Comparison of ENCODE assay signal across 18 cellular contexts in the genomic region with DNA sequence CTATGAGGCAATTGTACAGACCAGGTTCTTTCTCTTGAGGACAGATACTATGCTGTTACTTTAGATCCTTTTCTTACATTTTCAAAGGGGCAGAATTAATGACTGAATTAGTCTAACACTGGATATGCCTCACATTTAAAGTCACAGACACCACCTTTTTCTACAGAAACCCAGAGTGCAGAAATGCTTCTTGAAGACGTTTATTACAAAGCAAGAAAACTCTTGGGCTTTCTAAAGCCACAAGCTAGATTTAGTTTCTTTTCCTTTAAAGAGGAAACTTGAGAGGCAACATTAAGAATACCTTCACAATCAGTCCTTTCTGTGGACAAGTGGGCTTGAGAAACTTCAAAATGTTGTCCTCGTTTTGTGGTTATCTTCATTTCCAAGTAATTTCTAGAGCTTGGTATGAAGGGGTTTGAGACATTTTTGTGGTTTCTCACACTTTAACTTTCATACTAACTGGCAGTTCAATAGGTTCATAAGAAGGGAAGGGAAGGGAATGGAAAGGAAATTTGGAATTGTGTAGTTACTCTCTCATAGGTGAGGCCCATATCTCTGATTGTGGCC.
"Had no signal": no experiment of that assay in that cellular context is flagged by ENCODE, and none has a peak within 500 bp of the region (broad histone marks: within the 10 kb centered on the region; RNA-seq: fewer than 3 reads in every experiment).

No MANE protein-coding gene starts in this region.

- H3K27me3 Mint-ChIP-seq: activated CD4-positive, alpha-beta T cell treated with anti-CD3 and anti-CD28 coated beads, Interleukin-2, amount 10 ng/mL, durations not matched to agents 7 days and 5 days; dendritic cell treated with granulocyte-macrophage colony-stimulating factor and Interleukin-4, amounts not matched to agents 40 ng/mL and 50 ng/mL, for 4 days had no signal

- FAIRE-seq: bronchial epithelial cell had no signal

- H3K9me3 ChIP-seq: sigmoid colon, thyroid gland had no signal

- H3K4me3 ChIP-seq: sigmoid colon, thyroid gland had no signal

- H3K4me3 Mint-ChIP-seq: activated CD4-positive, alpha-beta T cell treated with anti-CD3 and anti-CD28 coated beads, Interleukin-2, amount 10 ng/mL, durations not matched to agents 7 days and 5 days; activated CD8-positive, alpha-beta T cell treated with anti-CD3 and anti-CD28 coated beads, Interleukin-2, amount 10 ng/mL, durations not matched to agents 7 days and 5 days; activated naive CD4-positive, alpha-beta T cell treated with anti-CD3 and anti-CD28 coated beads for 36 hours; activated T-cell treated with anti-CD3 and anti-CD28 coated beads, Interleukin-2, amount 50 U/mL, for 4 hours; dendritic cell treated with granulocyte-macrophage colony-stimulating factor and Interleukin-4, amounts not matched to agents 40 ng/mL and 50 ng/mL, for 4 days; mesothelial cell of epicardium; nephron; T-helper 1 cell treated with Interleukin-12 subunit alpha and Interleukin-12 subunit beta and Interleukin-4 antibody, amounts not matched to agents 30 μg/mL and 1 μg/mL, for 36 hours had no signal

- H3K9me3 Mint-ChIP-seq: activated CD4-positive, alpha-beta T cell treated with anti-CD3 and anti-CD28 coated beads, Interleukin-2, amount 10 ng/mL, durations not matched to agents 7 days and 5 days; activated naive CD4-positive, alpha-beta T cell treated with anti-CD3 and anti-CD28 coated beads for 36 hours; dendritic cell treated with granulocyte-macrophage colony-stimulating factor and Interleukin-4, amounts not matched to agents 40 ng/mL and 50 ng/mL, for 4 days had no signal

- H3K4me1 ChIP-seq: sigmoid colon had no signal

- H3K27me3 ChIP-seq: sigmoid colon, thyroid gland had no signal

- DNase-seq: activated CD4-positive, alpha-beta T cell treated with anti-CD3 and anti-CD28 coated beads, Interleukin-2, amount 10 ng/mL, durations not matched to agents 7 days and 5 days; activated CD8-positive, alpha-beta T cell treated with anti-CD3 and anti-CD28 coated beads, Interleukin-2, amount 10 ng/mL, durations not matched to agents 7 days and 5 days; activated naive CD4-positive, alpha-beta T cell treated with anti-CD3 and anti-CD28 coated beads for 36 hours; activated T-cell treated with anti-CD3 and anti-CD28 coated beads, Interleukin-2, amount 50 U/mL, for 4 hours; anterior cingulate cortex; effector CD8-positive, alpha-beta T cell; left cardiac atrium; nucleus accumbens; sigmoid colon; stimulated activated naive CD4-positive, alpha-beta T cell; thyroid gland had no signal

- H3K4me1 Mint-ChIP-seq: activated CD4-positive, alpha-beta T cell treated with anti-CD3 and anti-CD28 coated beads, Interleukin-2, amount 10 ng/mL, durations not matched to agents 7 days and 5 days had no signal

- H3K36me3 ChIP-seq: sigmoid colon, thyroid gland had no signal

- H3K27ac ChIP-seq: sigmoid colon, thyroid gland had no signal

- H3K27ac Mint-ChIP-seq: activated CD4-positive, alpha-beta T cell treated with anti-CD3 and anti-CD28 coated beads, Interleukin-2, amount 10 ng/mL, durations not matched to agents 7 days and 5 days; activated CD8-positive, alpha-beta T cell treated with anti-CD3 and anti-CD28 coated beads, Interleukin-2, amount 10 ng/mL, durations not matched to agents 7 days and 5 days; activated naive CD4-positive, alpha-beta T cell treated with anti-CD3 and anti-CD28 coated beads for 36 hours; dendritic cell treated with granulocyte-macrophage colony-stimulating factor and Interleukin-4, amounts not matched to agents 40 ng/mL and 50 ng/mL, for 4 days; mesothelial cell of epicardium; T-helper 1 cell treated with Interleukin-12 subunit alpha and Interleukin-12 subunit beta and Interleukin-4 antibody, amounts not matched to agents 30 μg/mL and 1 μg/mL, for 36 hours had no signal

- ATAC-seq: activated CD4-positive, CD25-positive, alpha-beta regulatory T cell treated with anti-CD3 and anti-CD28 coated beads, Interleukin-2, amount 50 U/mL, for 24 hours; activated CD8-positive, alpha-beta T cell treated with anti-CD3 and anti-CD28 coated beads, Interleukin-2, amount 10 ng/mL, durations not matched to agents 7 days and 5 days; activated T-cell treated with anti-CD3 and anti-CD28 coated beads, Interleukin-2, amount 50 U/mL, for 4 hours; esophagus mucosa; left cardiac atrium had no signal
